In the genomic region with DNA sequence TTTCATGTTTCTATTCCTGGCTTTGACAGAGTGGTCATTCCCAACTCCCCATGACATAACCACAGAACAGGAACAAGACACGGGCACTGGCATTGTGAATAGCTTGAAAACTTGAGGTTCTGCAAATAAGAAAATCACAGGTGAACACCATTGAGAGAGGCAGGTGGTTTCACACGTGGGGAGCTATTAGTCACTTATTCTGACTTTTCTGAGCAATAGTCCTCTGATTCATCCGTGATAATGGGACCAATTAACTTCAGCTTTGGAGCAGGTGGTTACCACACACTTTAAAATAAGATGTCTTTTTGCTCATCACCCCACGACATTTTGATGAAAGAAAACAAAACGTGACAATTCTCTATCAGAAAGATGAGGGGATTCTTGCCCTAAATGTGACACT, we compare ENCODE assay signal across 28 cellular contexts.
DNase-seq lines count a peak whose midpoint lies in the region; ATAC-seq, FAIRE-seq and TF ChIP-seq lines count a peak whose summit lies in the region.
"Had no signal": no experiment of that assay in that cellular context is flagged by ENCODE, and none has a peak within 500 bp of the region (broad histone marks: within the 10 kb centered on the region; RNA-seq: fewer than 3 reads in every experiment).

No MANE protein-coding gene starts in this region.

- ATAC-seq in HG02678 (IDR thresholded peaks at IDR 0.05; ENCODE audit: unreplicated experiment) (no peak), pancreas (no peak)
- ATAC-seq: left colon; stimulated activated naive B cell treated with anti-CD40 and anti-IgM and Interleukin-4, amounts not matched to agents 10 μg/mL and 1 μg/mL and 100 μg/mL, for 72 hours had no signal

- no peaks in the 10 kb centered on the region for H3K27me3 ChIP-seq in pancreas
- H3K27me3 ChIP-seq: BLaER1, Peyer's patch, testis had no signal

- H3K4me3 Mint-ChIP-seq in activated CD4-positive, alpha-beta T cell treated with anti-CD3 and anti-CD28 coated beads, Interleukin-2, amount 10 ng/mL, durations not matched to agents 24 days and 14 days = no peak overlapping the region
- H3K4me3 Mint-ChIP-seq: activated CD4-positive, alpha-beta T cell treated with anti-CD3 and anti-CD28 coated beads, Interleukin-2, amount 10 ng/mL, durations not matched to agents 7 days and 5 days; activated naive CD4-positive, alpha-beta T cell treated with anti-CD3 and anti-CD28 coated beads, Interleukin-2, amount 50 U/mL, for 24 hours; immature natural killer cell; nephron; stimulated activated naive B cell treated with anti-CD40 and anti-IgM and Interleukin-4, amounts not matched to agents 10 μg/mL and 1 μg/mL and 100 μg/mL, for 72 hours; T-helper 2 cell treated with Interferon-gamma antibody and Interleukin-4, amounts not matched to agents 5 μg/mL and 100 μg/mL, for 36 hours had no signal

- H3K27ac ChIP-seq in pancreas = no peak overlapping the region
- H3K27ac ChIP-seq: BLaER1, HL-60, Peyer's patch, testis had no signal

- H3K27me3 Mint-ChIP-seq in activated CD4-positive, alpha-beta T cell treated with anti-CD3 and anti-CD28 coated beads, Interleukin-2, amount 10 ng/mL, durations not matched to agents 24 days and 14 days = peaks cover 15% of the 10 kb centered on the region
- H3K27me3 Mint-ChIP-seq: activated naive CD4-positive, alpha-beta T cell treated with anti-CD3 and anti-CD28 coated beads, Interleukin-2, amount 50 U/mL, for 24 hours had no signal

- H3K4me1 Mint-ChIP-seq in activated CD4-positive, alpha-beta T cell treated with anti-CD3 and anti-CD28 coated beads, Interleukin-2, amount 10 ng/mL, durations not matched to agents 24 days and 14 days = peaks cover 6% of the 10 kb centered on the region
- H3K4me1 Mint-ChIP-seq: activated CD4-positive, alpha-beta T cell treated with anti-CD3 and anti-CD28 coated beads, Interleukin-2, amount 10 ng/mL, durations not matched to agents 7 days and 5 days; stimulated activated naive B cell treated with anti-CD40 and anti-IgM and Interleukin-4, amounts not matched to agents 10 μg/mL and 1 μg/mL and 100 μg/mL, for 72 hours had no signal

- intact Hi-C loops in activated CD4-positive, alpha-beta T cell treated with anti-CD3 and anti-CD28 coated beads, Interleukin-2, amount 10 ng/mL, durations not matched to agents 24 days and 14 days (cut with micrococcal nuclease) = no loop called here
- intact Hi-C loops in pancreas (cut with DNase I) = no loop called here

- H3K4me3 ChIP-seq in epithelial cell of esophagus (ENCODE audit: low read length) (no peak overlapping the region), pancreas (no peak overlapping the region)
- H3K4me3 ChIP-seq: BLaER1, HAP-1, Peyer's patch, testis had no signal

- H3K4me1 ChIP-seq in pancreas = no peaks in the 10 kb centered on the region
- H3K4me1 ChIP-seq: BLaER1, HAP-1, Peyer's patch, testis had no signal

- no peaks in the 10 kb centered on the region for H3K9me3 ChIP-seq in pancreas
- H3K9me3 ChIP-seq: BLaER1, HAP-1, Peyer's patch, testis had no signal

- H3K9me3 Mint-ChIP-seq in activated CD4-positive, alpha-beta T cell treated with anti-CD3 and anti-CD28 coated beads, Interleukin-2, amount 10 ng/mL, durations not matched to agents 24 days and 14 days = no peaks in the 10 kb centered on the region
- H3K9me3 Mint-ChIP-seq: activated CD4-positive, alpha-beta T cell treated with anti-CD3 and anti-CD28 coated beads, Interleukin-2, amount 10 ng/mL, durations not matched to agents 7 days and 5 days; activated naive CD4-positive, alpha-beta T cell treated with anti-CD3 and anti-CD28 coated beads, Interleukin-2, amount 50 U/mL, for 24 hours; immature natural killer cell; nephron; stimulated activated naive B cell treated with anti-CD40 and anti-IgM and Interleukin-4, amounts not matched to agents 10 μg/mL and 1 μg/mL and 100 μg/mL, for 72 hours; T-helper 2 cell treated with Interferon-gamma antibody and Interleukin-4, amounts not matched to agents 5 μg/mL and 100 μg/mL, for 36 hours had no signal

- DNase-seq in activated CD4-positive, alpha-beta T cell treated with anti-CD3 and anti-CD28 coated beads, Interleukin-2, amount 10 ng/mL, durations not matched to agents 24 days and 14 days = peak; percentile 45
- DNase-seq in activated CD4-positive, alpha-beta T cell treated with anti-CD3 and anti-CD28 coated beads for 4 hours = no peak
- DNase-seq in NCI-H146 (lab: John Stamatoyannopoulos, UW) (peak; percentile 56), NCI-H748 treated with DMSO at 0.1 percent for 48 hours (lab: John Stamatoyannopoulos, UW) (peak; percentile 18), epithelial cell of esophagus (ENCODE audit: low read depth) (peak; percentile 28), glomerular visceral epithelial cell (ENCODE audit: extremely low spot score) (no peak), pancreas (no peak)
- DNase-seq: activated CD4-positive, alpha-beta T cell treated with anti-CD3 and anti-CD28 coated beads, Interleukin-2, amount 10 ng/mL, durations not matched to agents 7 days and 5 days; DMS153; effector CD4-positive, alpha-beta T cell; GDM1; immature natural killer cell; KBM-7; left colon; NCI-H1105; NCI-H2171 treated with DMSO at 0.1 percent for 48 hours; Peyer's patch; SIG-M5; stimulated activated naive B cell treated with anti-CD40 and anti-IgM and Interleukin-4, amounts not matched to agents 10 μg/mL and 1 μg/mL and 100 μg/mL, for 72 hours; testis had no signal

- no peak for FAIRE-seq in pancreas (lab: Jason Lieb, UNC)
- FAIRE-seq: colon had no signal

- no peak overlapping the region for H3K27ac Mint-ChIP-seq in activated CD4-positive, alpha-beta T cell treated with anti-CD3 and anti-CD28 coated beads, Interleukin-2, amount 10 ng/mL, durations not matched to agents 24 days and 14 days
- H3K27ac Mint-ChIP-seq: activated CD4-positive, alpha-beta T cell treated with anti-CD3 and anti-CD28 coated beads, Interleukin-2, amount 10 ng/mL, durations not matched to agents 7 days and 5 days; activated naive CD4-positive, alpha-beta T cell treated with anti-CD3 and anti-CD28 coated beads, Interleukin-2, amount 50 U/mL, for 24 hours; immature natural killer cell; nephron; stimulated activated naive B cell treated with anti-CD40 and anti-IgM and Interleukin-4, amounts not matched to agents 10 μg/mL and 1 μg/mL and 100 μg/mL, for 72 hours; T-helper 2 cell treated with Interferon-gamma antibody and Interleukin-4, amounts not matched to agents 5 μg/mL and 100 μg/mL, for 36 hours had no signal

- no peaks in the 10 kb centered on the region for H3K36me3 ChIP-seq in pancreas
- H3K36me3 ChIP-seq: BLaER1, HAP-1, Peyer's patch had no signal

- H3K36me3 Mint-ChIP-seq in activated CD4-positive, alpha-beta T cell treated with anti-CD3 and anti-CD28 coated beads, Interleukin-2, amount 10 ng/mL, durations not matched to agents 24 days and 14 days (ENCODE audit: low read depth) = no peaks in the 10 kb centered on the region
- H3K36me3 Mint-ChIP-seq: activated naive CD4-positive, alpha-beta T cell treated with anti-CD3 and anti-CD28 coated beads, Interleukin-2, amount 50 U/mL, for 24 hours; immature natural killer cell; stimulated activated naive B cell treated with anti-CD40 and anti-IgM and Interleukin-4, amounts not matched to agents 10 μg/mL and 1 μg/mL and 100 μg/mL, for 72 hours had no signal

- TF ChIP-seq CTCF in epithelial cell of esophagus (IDR thresholded peaks at IDR 0.05; ENCODE audit: insufficient read depth, low read depth, low read length, missing control alignments) (no peak), pancreas (IDR thresholded peaks at IDR 0.05) (no peak)

- WGBS in pancreas, 2 donors = 66 to 68% methylated on average over 5 of the region's 5 CpGs

Comparison
In these comparisons a context has a peak if more than half of its experiments do, and no peak if none do; other contexts are left out.
1. DNase-seq: peak in activated CD4-positive, alpha-beta T cell treated with anti-CD3 and anti-CD28 coated beads, Interleukin-2, amount 10 ng/mL, durations not matched to agents 24 days and 14 days (single experiment), NCI-H146 (single experiment), NCI-H748 treated with DMSO at 0.1 percent for 48 hours (single experiment) and epithelial cell of esophagus (single experiment); none in activated CD4-positive, alpha-beta T cell treated with anti-CD3 and anti-CD28 coated beads for 4 hours (0 of 2), glomerular visceral epithelial cell (single experiment) and pancreas (0 of 6).